In genomic region chr15:80309769-80310384, GRCh38 we compare ENCODE assay signal across 10 cellular contexts. TPM values are rescaled to one million over a fixed set of nuclear protein-coding genes. Genes with fewer than 3 reads are reported as not detected.
DNase-seq lines count a peak whose midpoint lies in the region; ATAC-seq, FAIRE-seq and TF ChIP-seq lines count a peak whose summit lies in the region.
"Had no signal": no experiment of that assay in that cellular context is flagged by ENCODE, and none has a peak within 500 bp of the region (broad histone marks: within the 10 kb centered on the region; RNA-seq: fewer than 3 reads in every experiment).

No MANE protein-coding gene starts in this region.

- DNase-seq in AG04449 (ENCODE audit: low read depth, low spot score): peak; percentile 1
- DNase-seq in GM13977 (ENCODE audit: low spot score): no peak
- DNase-seq in SW480 (ENCODE audit: low spot score): peak; percentile 36
- no peak for DNase-seq in kidney
- no peak for DNase-seq in stimulated activated naive B cell treated with anti-CD40 and anti-IgM and Interleukin-4, amounts not matched to agents 10 μg/mL and 1 μg/mL and 100 μg/mL, for 72 hours
- DNase-seq in stimulated activated effector memory CD8-positive, alpha-beta T cell treated with anti-CD3 and anti-CD28 coated beads, Interleukin-12 subunit alpha, Interleukin-12 subunit beta, amount 100 ng/mL, for 72 hours (ENCODE audit: low spot score in 2 of 2): no peak
- no peak for DNase-seq in aorta

- H3K4me3 Mint-ChIP-seq in stimulated activated naive B cell treated with anti-CD40 and anti-IgM and Interleukin-4, amounts not matched to agents 10 μg/mL and 1 μg/mL and 100 μg/mL, for 72 hours: no peak overlapping the region
- no peak overlapping the region for H3K4me3 Mint-ChIP-seq in stimulated activated effector memory CD8-positive, alpha-beta T cell treated with anti-CD3 and anti-CD28 coated beads, Interleukin-12 subunit alpha, Interleukin-12 subunit beta, amount 100 ng/mL, for 72 hours
- H3K4me3 Mint-ChIP-seq: T-helper 2 cell treated with Interferon-gamma antibody and Interleukin-4, amounts not matched to agents 5 μg/mL and 100 μg/mL, for 36 hours had no signal

- FAIRE-seq in kidney (lab: Jason Lieb, UNC): no peak
- FAIRE-seq: islet of Langerhans had no signal

- H3K4me3 ChIP-seq in AG04449 (ENCODE audit: low read depth, low read length) (no peak overlapping the region), kidney (ENCODE audit: low read length in 2 of 2) (no peak overlapping the region), aorta (ENCODE audit: low read length in 2 of 2) (no peak overlapping the region)

- no peaks in the 10 kb centered on the region for H3K9me3 Mint-ChIP-seq in stimulated activated naive B cell treated with anti-CD40 and anti-IgM and Interleukin-4, amounts not matched to agents 10 μg/mL and 1 μg/mL and 100 μg/mL, for 72 hours
- H3K9me3 Mint-ChIP-seq in stimulated activated effector memory CD8-positive, alpha-beta T cell treated with anti-CD3 and anti-CD28 coated beads, Interleukin-12 subunit alpha, Interleukin-12 subunit beta, amount 100 ng/mL, for 72 hours: no peaks in the 10 kb centered on the region
- H3K9me3 Mint-ChIP-seq: T-helper 2 cell treated with Interferon-gamma antibody and Interleukin-4, amounts not matched to agents 5 μg/mL and 100 μg/mL, for 36 hours had no signal

- POLR2A ChIA-PET in AG04449 (lab: Yijun Ruan, JAX): no interaction called here

- H3K4me1 ChIP-seq in kidney (ENCODE audit: control insufficient read depth in 1 of 2, insufficient read depth in 1 of 2, low read depth in 1 of 2, low read length in 2 of 2) (no peaks in the 10 kb centered on the region), aorta (ENCODE audit: control insufficient read depth in 1 of 2, insufficient read depth in 2 of 2, low read length in 2 of 2) (no peaks in the 10 kb centered on the region)

- CTCF ChIA-PET in AG04449 (lab: Yijun Ruan, JAX): interaction anchor here (0.5 to 2.0 kb wide), 6 partner anchors 12 to 970 kb away, joined by 3 to 8 read pairs (median 3); no protein-coding TSS in a partner anchor

- H3K27ac ChIP-seq in kidney (ENCODE audit: low read depth in 2 of 2, low read length in 2 of 2) (no peak overlapping the region), aorta (ENCODE audit: low read depth in 1 of 2, low read length in 2 of 2) (no peak overlapping the region)

- in situ Hi-C loops in GM13977 (cut with MboI; ENCODE audit: low pct_unique_long_range_greater_than_20kb, low sequenced_read_pairs, unreplicated experiment): no loop called here

- no peak overlapping the region for H3K27ac Mint-ChIP-seq in stimulated activated naive B cell treated with anti-CD40 and anti-IgM and Interleukin-4, amounts not matched to agents 10 μg/mL and 1 μg/mL and 100 μg/mL, for 72 hours
- no peak overlapping the region for H3K27ac Mint-ChIP-seq in stimulated activated effector memory CD8-positive, alpha-beta T cell treated with anti-CD3 and anti-CD28 coated beads, Interleukin-12 subunit alpha, Interleukin-12 subunit beta, amount 100 ng/mL, for 72 hours
- H3K27ac Mint-ChIP-seq: T-helper 2 cell treated with Interferon-gamma antibody and Interleukin-4, amounts not matched to agents 5 μg/mL and 100 μg/mL, for 36 hours had no signal

- no peak overlapping the region for H3K9ac ChIP-seq in kidney (ENCODE audit: low read length in 2 of 2)

- WGBS in aorta, 2 donors: 57 to 58% methylated on average over 6 of the region's 6 CpGs

- peaks cover 28 to 45% of the 10 kb centered on the region in 2 donors for H3K27me3 Mint-ChIP-seq in stimulated activated naive B cell treated with anti-CD40 and anti-IgM and Interleukin-4, amounts not matched to agents 10 μg/mL and 1 μg/mL and 100 μg/mL, for 72 hours

- no peaks in the 10 kb centered on the region for H3K27me3 ChIP-seq in aorta (ENCODE audit: control insufficient read depth in 1 of 2, insufficient read depth in 2 of 2, low read length in 1 of 2)

- H3K36me3 ChIP-seq in kidney (ENCODE audit: control insufficient read depth in 1 of 2, insufficient read depth in 2 of 2, low read length in 2 of 2) (no peaks in the 10 kb centered on the region), aorta (ENCODE audit: control insufficient read depth in 1 of 2, insufficient read depth in 2 of 2, low read length in 1 of 2) (no peaks in the 10 kb centered on the region)

- H3K36me3 Mint-ChIP-seq in stimulated activated naive B cell treated with anti-CD40 and anti-IgM and Interleukin-4, amounts not matched to agents 10 μg/mL and 1 μg/mL and 100 μg/mL, for 72 hours: no peaks in the 10 kb centered on the region
- no peaks in the 10 kb centered on the region for H3K36me3 Mint-ChIP-seq in stimulated activated effector memory CD8-positive, alpha-beta T cell treated with anti-CD3 and anti-CD28 coated beads, Interleukin-12 subunit alpha, Interleukin-12 subunit beta, amount 100 ng/mL, for 72 hours

- intact Hi-C loops in kidney (cut with DNase I) (no loop called here), aorta (cut with DNase I) (no loop called here)

- H3K9me3 ChIP-seq in kidney (ENCODE audit: control insufficient read depth in 1 of 2, low read length in 2 of 2) (no peaks in the 10 kb centered on the region), aorta (ENCODE audit: control insufficient read depth, low read length) (no peaks in the 10 kb centered on the region)

- no peak for ATAC-seq in stimulated activated naive B cell treated with anti-CD40 and anti-IgM and Interleukin-4, amounts not matched to agents 10 μg/mL and 1 μg/mL and 100 μg/mL, for 72 hours (replicated peaks)
- ATAC-seq in stimulated activated effector memory CD8-positive, alpha-beta T cell treated with anti-CD3 and anti-CD28 coated beads, Interleukin-12 subunit alpha, Interleukin-12 subunit beta, amount 100 ng/mL, for 72 hours: no peak
- ATAC-seq in HG03045 (IDR thresholded peaks at IDR 0.05; ENCODE audit: unreplicated experiment) (no peak), aorta (ENCODE audit: low FRiP score) (no peak)

- TF ChIP-seq CTCF in AG04449 (IDR thresholded peaks at IDR 0.05; ENCODE audit: insufficient read depth, low read length, missing control alignments) (peak; percentile 35), GM13977 (IDR thresholded peaks at IDR 0.05; ENCODE audit: extremely low read depth, insufficient read depth, missing control alignments) (peak; percentile 45), kidney (IDR thresholded peaks at IDR 0.05; ENCODE audit: borderline replicate concordance, extremely low read depth, insufficient read depth) (peak; percentile 62)

- no peaks in the 10 kb centered on the region for H3K4me1 Mint-ChIP-seq in stimulated activated naive B cell treated with anti-CD40 and anti-IgM and Interleukin-4, amounts not matched to agents 10 μg/mL and 1 μg/mL and 100 μg/mL, for 72 hours
- H3K4me1 Mint-ChIP-seq in stimulated activated effector memory CD8-positive, alpha-beta T cell treated with anti-CD3 and anti-CD28 coated beads, Interleukin-12 subunit alpha, Interleukin-12 subunit beta, amount 100 ng/mL, for 72 hours: no peaks in the 10 kb centered on the region

RNA-seq across cellular contexts. Expression of gene CTXND1, which starts 57.9 kb away (rescaled TPM):
- total RNA-seq in kidney (2.8 TPM), aorta (under 1 TPM in 1 of 2 donors, not detected in 1; 0.21 TPM)
- polyA plus RNA-seq in kidney (ENCODE audit: insufficient read depth, low read depth, low replicate concordance) (2.2 TPM), aorta (under 1 TPM in 1 of 2 donors, not detected in 1; 0.05 TPM)

Comparison
In these comparisons a context has a peak if more than half of its experiments do, and no peak if none do; other contexts are left out.
1. DNase-seq: peak in AG04449 (single experiment) and SW480 (single experiment); none in GM13977 (single experiment), kidney (single experiment), stimulated activated naive B cell treated with anti-CD40 and anti-IgM and Interleukin-4, amounts not matched to agents 10 μg/mL and 1 μg/mL and 100 μg/mL, for 72 hours (single experiment), stimulated activated effector memory CD8-positive, alpha-beta T cell treated with anti-CD3 and anti-CD28 coated beads, Interleukin-12 subunit alpha, Interleukin-12 subunit beta, amount 100 ng/mL, for 72 hours (0 of 2) and aorta (0 of 2).
2. Peak in every context shown above with its lines, with median percentiles within 50 percentile points of each other: CTCF ChIP-seq.